8 cellular contexts compared by ENCODE assay signal in genomic region chr17:19304209-19304608, GRCh38. TPM values are rescaled to one million over a fixed set of nuclear protein-coding genes. Genes with fewer than 3 reads are reported as not detected.
DNase-seq lines count a peak whose midpoint lies in the region; ATAC-seq and TF ChIP-seq lines count a peak whose summit lies in the region.

No MANE protein-coding gene starts in this region.

- no peaks in the 10 kb centered on the region for H3K9me3 ChIP-seq in naive thymus-derived CD4-positive, alpha-beta T cell (ENCODE audit: control insufficient read depth in 2 of 3, low read length in 3 of 3)
- H3K9me3 ChIP-seq in suprapubic skin, result no peaks in the 10 kb centered on the region

- POLR2A ChIA-PET in naive thymus-derived CD4-positive, alpha-beta T cell (lab: Charles Lee), result no interaction called here

- H3K27ac Mint-ChIP-seq in naive thymus-derived CD4-positive, alpha-beta T cell, result no peak overlapping the region

- H3K4me1 ChIP-seq in naive thymus-derived CD4-positive, alpha-beta T cell (ENCODE audit: control insufficient read depth in 2 of 2, insufficient read depth in 2 of 2, low read length in 2 of 2), result peaks cover 15 to 23% of the 10 kb centered on the region in 2 donors
- peaks cover 60% of the 10 kb centered on the region for H3K4me1 ChIP-seq in suprapubic skin

- H3K4me3 ChIP-seq in epithelial cell of esophagus (ENCODE audit: low read length) (no peak overlapping the region), suprapubic skin (no peak overlapping the region)
- H3K4me3 ChIP-seq in naive thymus-derived CD4-positive, alpha-beta T cell (ENCODE audit: low read length), result no peak overlapping the region

- peaks cover 0 to 4% (median 0%) of the 10 kb centered on the region in 5 donors for H3K36me3 Mint-ChIP-seq in naive thymus-derived CD4-positive, alpha-beta T cell

- ATAC-seq in naive thymus-derived CD4-positive, alpha-beta T cell, result peak; percentile 65
- no peak for ATAC-seq in HG02588 (IDR thresholded peaks at IDR 0.05; ENCODE audit: unreplicated experiment)

- CTCF ChIA-PET in naive thymus-derived CD4-positive, alpha-beta T cell (lab: Charles Lee), result no interaction called here

- no peaks in the 10 kb centered on the region for H3K36me3 ChIP-seq in naive thymus-derived CD4-positive, alpha-beta T cell (ENCODE audit: control insufficient read depth in 2 of 3, insufficient read depth in 3 of 3, low read length in 3 of 3)
- peaks cover 11% of the 10 kb centered on the region for H3K36me3 ChIP-seq in suprapubic skin

- intact Hi-C loops in naive thymus-derived CD4-positive, alpha-beta T cell (cut with micrococcal nuclease), result no loop called here

- peaks cover 24 to 49% (median 34%) of the 10 kb centered on the region in 5 donors for H3K27me3 Mint-ChIP-seq in naive thymus-derived CD4-positive, alpha-beta T cell

- no peak overlapping the region for H3K4me3 Mint-ChIP-seq in naive thymus-derived CD4-positive, alpha-beta T cell

- peaks cover 14 to 40% (median 26%) of the 10 kb centered on the region in 7 donors for H3K4me1 Mint-ChIP-seq in naive thymus-derived CD4-positive, alpha-beta T cell

- no peaks in the 10 kb centered on the region for H3K9me3 Mint-ChIP-seq in naive thymus-derived CD4-positive, alpha-beta T cell

- DNase-seq in DMS53 treated with DMSO at 0.1 percent for 48 hours (lab: John Stamatoyannopoulos, UW; ENCODE audit: unreplicated experiment), result peak; percentile 12
- peak; percentile 81 for DNase-seq in OCI-M1 (lab: John Stamatoyannopoulos, UW)
- peak; percentile 26 for DNase-seq in epithelial cell of esophagus (ENCODE audit: low read depth)
- no peak for DNase-seq in naive thymus-derived CD4-positive, alpha-beta T cell
- DNase-seq in effector CD8-positive, alpha-beta T cell (lab: John Stamatoyannopoulos, UW), result no peak
- DNase-seq in D341Med (ENCODE audit: low spot score), result no peak
- no peak for DNase-seq in suprapubic skin (ENCODE audit: low spot score in 2 of 2)

- WGBS in suprapubic skin, result 52% methylated on average over 4 of the region's 7 CpGs

- TF ChIP-seq EP300 in suprapubic skin (IDR thresholded peaks at IDR 0.05), result no peak

- H3K27me3 ChIP-seq in naive thymus-derived CD4-positive, alpha-beta T cell (ENCODE audit: control insufficient read depth in 2 of 2, insufficient read depth in 2 of 2, low read length in 2 of 2), result peaks cover 0 to 11% of the 10 kb centered on the region in 2 donors
- H3K27me3 ChIP-seq in suprapubic skin, result no peaks in the 10 kb centered on the region

- no peak overlapping the region for H3K27ac ChIP-seq in naive thymus-derived CD4-positive, alpha-beta T cell (ENCODE audit: low read depth, low read length)
- no peak overlapping the region for H3K27ac ChIP-seq in suprapubic skin

- no peak for TF ChIP-seq CTCF in epithelial cell of esophagus (IDR thresholded peaks at IDR 0.05; ENCODE audit: insufficient read depth, low read depth, low read length, missing control alignments)
- TF ChIP-seq CTCF in suprapubic skin (IDR thresholded peaks at IDR 0.05), result no peak

- no peak for TF ChIP-seq POLR2A in suprapubic skin (IDR thresholded peaks at IDR 0.05)

RNA-seq across cellular contexts. Expression of gene B9D1, which starts 58.3 kb away (rescaled TPM):
- 1 to 10 TPM in 4 of 5 experiments, under 1 TPM in 1; 0.58 to 5.0 (median 2.4) TPM for total RNA-seq in naive thymus-derived CD4-positive, alpha-beta T cell
- under 1 TPM in 1 of 2 donors, not detected in 1; 0.58 TPM for polyA plus RNA-seq in naive thymus-derived CD4-positive, alpha-beta T cell
- total RNA-seq in suprapubic skin, result 10 to 100 TPM; 10.7 to 21.7 (median 17.3) TPM

Comparison
In these comparisons a context has a peak if more than half of its experiments do, and no peak if none do; other contexts are left out.
1. DNase-seq: peak in DMS53 treated with DMSO at 0.1 percent for 48 hours (single experiment), OCI-M1 (single experiment) and epithelial cell of esophagus (single experiment); none in naive thymus-derived CD4-positive, alpha-beta T cell (0 of 9), effector CD8-positive, alpha-beta T cell (single experiment), D341Med (single experiment) and suprapubic skin (0 of 2).